Comparison of ENCODE assay signal across 16 cellular contexts in genomic region chr2:226694142-226694541, GRCh38.
"Had no signal": no experiment of that assay in that cellular context is flagged by ENCODE, and none has a peak within 500 bp of the region (broad histone marks: within the 10 kb centered on the region; RNA-seq: fewer than 3 reads in every experiment).

No MANE protein-coding gene starts in this region.

- FAIRE-seq: colon had no signal

- H3K9me3 ChIP-seq: ascending aorta, mucosa of descending colon, transverse colon, vagina had no signal

- H3K4me1 ChIP-seq: vagina had no signal

- H3K27me3 ChIP-seq: ascending aorta, transverse colon, vagina had no signal

- DNase-seq: activated CD4-positive, alpha-beta T cell treated with anti-CD3 and anti-CD28 coated beads for 1 hour; activated CD4-positive, alpha-beta T cell treated with anti-CD3 and anti-CD28 coated beads, Interleukin-2, amount 50 U/mL, for 4 hours; activated naive CD4-positive, alpha-beta T cell treated with anti-CD3 and anti-CD28 coated beads, Interleukin-2, amount 10 ng/mL, durations not matched to agents 7 days and 5 days; erythroblast; islet precursor cell; mammary epithelial cell; mucosa of descending colon; naive thymus-derived CD8-positive, alpha-beta T cell; stimulated activated naive CD8-positive, alpha-beta T cell treated with anti-CD3 and anti-CD28 coated beads, Interleukin-15, Interleukin-2, amounts not matched to agents 100 U/mL and 50 U/mL, for 24 hours; T1000; transverse colon had no signal

- H3K36me3 ChIP-seq: ascending aorta, transverse colon, vagina had no signal

- H3K27ac ChIP-seq: ascending aorta, skin epidermis, transverse colon, vagina, VCaP had no signal

- H3K4me3 ChIP-seq: ascending aorta, mucosa of descending colon, skin epidermis, transverse colon, vagina had no signal
